Comparison of ENCODE assay signal across 8 cellular contexts in genomic region chr14:89504602-89505320, GRCh38.
DNase-seq lines count a peak whose midpoint lies in the region; ATAC-seq and TF ChIP-seq lines count a peak whose summit lies in the region.

No MANE protein-coding gene starts in this region.

- H3K4me1 Mint-ChIP-seq in stimulated activated naive CD8-positive, alpha-beta T cell treated with anti-CD3 and anti-CD28 coated beads, Interleukin-15, amount 100 ng/mL, for 72 hours: peaks cover 65% of the 10 kb centered on the region

- no peaks in the 10 kb centered on the region for H3K9me3 Mint-ChIP-seq in stimulated activated naive CD8-positive, alpha-beta T cell treated with anti-CD3 and anti-CD28 coated beads, Interleukin-15, amount 100 ng/mL, for 72 hours

- peak; percentile 65 for ATAC-seq in GM21360 (IDR thresholded peaks at IDR 0.05; ENCODE audit: unreplicated experiment)
- peak; percentile 77 for ATAC-seq in stimulated activated naive CD8-positive, alpha-beta T cell treated with anti-CD3 and anti-CD28 coated beads, Interleukin-15, amount 100 ng/mL, for 72 hours
- no peak for ATAC-seq in GM21367 (IDR thresholded peaks at IDR 0.05; ENCODE audit: unreplicated experiment)

- TF ChIP-seq CTCF in choroid plexus epithelial cell (conservative IDR thresholded peaks at IDR 0.05; ENCODE audit: low read depth, low read length): no peak

- H3K4me3 ChIP-seq in choroid plexus epithelial cell (ENCODE audit: low read depth, low read length): no peak overlapping the region

- H3K4me3 Mint-ChIP-seq in stimulated activated naive CD8-positive, alpha-beta T cell treated with anti-CD3 and anti-CD28 coated beads, Interleukin-15, amount 100 ng/mL, for 72 hours: no peak overlapping the region

- H3K27ac Mint-ChIP-seq in stimulated activated naive CD8-positive, alpha-beta T cell treated with anti-CD3 and anti-CD28 coated beads, Interleukin-15, amount 100 ng/mL, for 72 hours: no peak overlapping the region

- H3K27me3 Mint-ChIP-seq in stimulated activated naive CD8-positive, alpha-beta T cell treated with anti-CD3 and anti-CD28 coated beads, Interleukin-15, amount 100 ng/mL, for 72 hours: no peaks in the 10 kb centered on the region

- DNase-seq in EH (ENCODE audit: low read depth) (peak; percentile 86), Kasumi-1 (lab: John Stamatoyannopoulos, UW) (peak; percentile 55 to 60), choroid plexus epithelial cell (ENCODE audit: low read depth) (peak; percentile 52), NCI-H2029 (lab: John Stamatoyannopoulos, UW) (no peak), OCI-M2 (lab: John Stamatoyannopoulos, UW; ENCODE audit: unreplicated experiment) (no peak)
- DNase-seq in stimulated activated naive CD8-positive, alpha-beta T cell treated with anti-CD3 and anti-CD28 coated beads, Interleukin-15, amount 100 ng/mL, for 72 hours: peak in 1 of 2 donors; percentile 57

Comparison
In these comparisons a context has a peak if more than half of its experiments do, and no peak if none do; other contexts are left out.
1. DNase-seq: peak in EH (single experiment), Kasumi-1 (2 of 2) and choroid plexus epithelial cell (single experiment); none in NCI-H2029 (single experiment) and OCI-M2 (single experiment).